Comparison of ENCODE assay signal across 1 cellular context in genomic region chr2:170282851-170283250, GRCh38.
TF ChIP-seq lines count a peak whose summit lies in the region.

No MANE protein-coding gene starts in this region.

TF ChIP-seq in H1, 55 proteins besides CTCF, POLR2A, EP300 and RAD21:
- no peak for TF ChIP-seq CEBPB (IDR thresholded peaks at IDR 0.05; ENCODE audit: low read depth, low read length)
- TF ChIP-seq TCF12 (IDR thresholded peaks at IDR 0.05; ENCODE audit: low read depth, low read length) = no peak
- TF ChIP-seq CREB1 (IDR thresholded peaks at IDR 0.05) = no peak
- TF ChIP-seq ZNF274 (IDR thresholded peaks at IDR 0.05; ENCODE audit: borderline replicate concordance, extremely low read depth, low read length) = no peak
- TF ChIP-seq TEAD4 (IDR thresholded peaks at IDR 0.05; ENCODE audit: low read depth, low read length) = peak; percentile 73
